In the genomic region with DNA sequence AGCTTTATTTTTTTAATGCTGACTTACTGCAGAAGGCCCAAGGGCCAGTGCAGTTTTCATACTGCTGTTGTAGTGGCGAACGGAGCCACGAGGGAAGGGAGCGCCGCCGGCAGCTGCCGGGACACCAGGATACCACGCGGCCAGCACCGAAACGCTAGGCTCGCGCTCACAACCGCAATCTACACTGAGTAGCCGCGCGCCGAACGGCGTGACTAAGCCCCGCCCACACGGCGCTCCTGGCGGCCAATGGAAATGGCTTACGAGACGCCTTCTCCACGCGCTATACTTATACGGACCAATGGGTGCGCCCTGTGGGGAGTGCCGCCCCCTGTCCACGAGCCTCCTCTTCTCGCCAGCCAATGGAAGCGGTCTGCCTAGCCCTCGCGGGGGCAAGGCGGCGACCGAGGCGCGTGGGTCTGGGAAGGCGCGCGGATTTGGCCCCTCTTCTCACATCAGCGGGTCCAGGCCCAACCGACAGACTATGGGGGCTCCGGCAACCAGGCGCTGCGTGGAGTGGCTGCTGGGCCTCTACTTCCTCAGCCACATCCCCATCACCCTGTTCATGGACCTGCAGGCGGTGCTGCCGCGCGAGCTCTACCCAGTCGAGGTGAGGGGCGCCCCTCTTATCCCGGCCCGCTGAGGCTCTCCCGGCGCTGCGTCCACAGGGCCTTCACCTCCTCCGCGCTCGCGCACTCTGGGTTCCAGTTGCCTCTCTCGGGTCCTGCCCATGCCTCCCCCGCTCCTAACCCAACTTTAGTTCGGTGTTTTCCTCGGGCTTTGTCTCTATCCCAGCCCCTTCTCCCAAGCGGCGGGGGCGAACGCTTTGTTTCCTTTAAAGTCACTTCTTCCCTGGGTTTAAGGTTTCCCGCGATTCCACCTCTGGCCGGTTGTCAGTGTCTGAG, we compare ENCODE assay signal across 8 cellular contexts. TPM values are rescaled to one million over a fixed set of nuclear protein-coding genes. Genes with fewer than 3 reads are reported as not detected.
DNase-seq lines count a peak whose midpoint lies in the region; ATAC-seq and TF ChIP-seq lines count a peak whose summit lies in the region.

A gene (plus strand): TSS at position 442 of the 902 bp plus-strand sequence. CDS start 40 bp downstream, at position 482.

- peak; percentile 48 for TF ChIP-seq POLR2A in right lobe of liver (IDR thresholded peaks at IDR 0.05)

- no peaks in the 10 kb centered on the region for H3K9me3 Mint-ChIP-seq in CD8-positive, alpha-beta T cell

- peak within 1 kb of the TSS; percentile 82 for H3K4me3 ChIP-seq in CD8-positive, alpha-beta T cell (ENCODE audit: low read depth, low read length)
- H3K4me3 ChIP-seq in dorsolateral prefrontal cortex (peak within 1 kb of the TSS; percentile 51 to 95 (median 81)), right lobe of liver (peak within 1 kb of the TSS; percentile 67 to 77 (median 75))

- peak within 1 kb of the TSS; percentile 46 for H3K27ac ChIP-seq in CD8-positive, alpha-beta T cell (ENCODE audit: low read depth, low read length)
- peak within 1 kb of the TSS in 24 of 59 donors; percentile 3 to 82 (median 36) for H3K27ac ChIP-seq in dorsolateral prefrontal cortex
- H3K27ac ChIP-seq in right lobe of liver, result peak within 1 kb of the TSS; percentile 76 to 91 (median 89)

- no peaks in the 10 kb centered on the region for H3K9me3 ChIP-seq in CD8-positive, alpha-beta T cell (ENCODE audit: low read length)
- H3K9me3 ChIP-seq in right lobe of liver, result no peaks in the 10 kb centered on the region

- peaks cover 19% of the 10 kb centered on the region for H3K4me1 ChIP-seq in CD8-positive, alpha-beta T cell (ENCODE audit: insufficient read depth, low read length)
- H3K4me1 ChIP-seq in right lobe of liver, result peaks cover 0 to 43% (median 4%) of the 10 kb centered on the region in 4 donors

- intact Hi-C loops in CD8-positive, alpha-beta T cell (cut with DNase I, micrococcal nuclease), result loop anchor here (1.0 to 10.0 kb wide), 12 partner anchors 15 to 634 kb away; a partner anchor contains a TSS
- intact Hi-C loops in dorsolateral prefrontal cortex (cut with DNase I), result loop anchor here in 1 of 2 donors (2.0 kb wide), 1 partner anchor 16 kb away; a partner anchor contains a TSS
- intact Hi-C loops in right lobe of liver (cut with DNase I), result no loop called here

- H3K27ac Mint-ChIP-seq in CD8-positive, alpha-beta T cell, result peak within 1 kb of the TSS; percentile 49

- 0% methylated on average over 23 of the region's 75 CpGs for WGBS in right lobe of liver (ENCODE audit: insufficient coverage, low coverage, low lambda C conversion rate, missing lambda C conversion rate)

- CTCF ChIA-PET in CD8-positive, alpha-beta T cell (lab: Charles Lee), result interaction anchor here (0.6 to 1.0 kb wide), 4 partner anchors 17 to 119 kb away, joined by 3 to 4 read pairs (median 4); a partner anchor contains a TSS

- no peaks in the 10 kb centered on the region for H3K36me3 Mint-ChIP-seq in CD8-positive, alpha-beta T cell

- no peaks in the 10 kb centered on the region for H3K27me3 ChIP-seq in CD8-positive, alpha-beta T cell (ENCODE audit: insufficient read depth, low read length)
- H3K27me3 ChIP-seq in dorsolateral prefrontal cortex (no peaks in the 10 kb centered on the region), right lobe of liver (no peaks in the 10 kb centered on the region)

- peaks cover 19% of the 10 kb centered on the region for H3K4me1 Mint-ChIP-seq in CD8-positive, alpha-beta T cell (ENCODE audit: low read depth)

- H3K36me3 ChIP-seq in CD8-positive, alpha-beta T cell (ENCODE audit: insufficient read depth, low read length), result no peaks in the 10 kb centered on the region
- H3K36me3 ChIP-seq in right lobe of liver, result no peaks in the 10 kb centered on the region

- POLR2A ChIA-PET in CD8-positive, alpha-beta T cell (lab: Charles Lee), result interaction anchor here (0.7 to 2.5 kb wide), 7 partner anchors 8 to 87 kb away, joined by 3 to 10 read pairs (median 4); a partner anchor contains a TSS

- H3K4me3 Mint-ChIP-seq in CD8-positive, alpha-beta T cell, result peak within 1 kb of the TSS; percentile 84

- no peaks in the 10 kb centered on the region for H3K27me3 Mint-ChIP-seq in CD8-positive, alpha-beta T cell (ENCODE audit: low read depth)

- ATAC-seq in CD8-positive, alpha-beta T cell, result peak; percentile 98
- ATAC-seq in GM19452 (IDR thresholded peaks at IDR 0.05; ENCODE audit: unreplicated experiment) (peak; percentile 93), HG03575 (IDR thresholded peaks at IDR 0.05; ENCODE audit: extremely low read depth, insufficient number of reproducible peaks, low FRiP score, unreplicated experiment) (peak; percentile 57), right lobe of liver (peak; percentile 95 to 98 (median 96))

- DNase-seq in CD8-positive, alpha-beta T cell, result peak; percentile 86 to 96 (median 92)
- DNase-seq in NCI-H82 (lab: John Stamatoyannopoulos, UW) (peak; percentile 100), dorsolateral prefrontal cortex (peak; percentile 94 to 99 (median 98)), right lobe of liver (peak; percentile 95 to 98 (median 97))
- peak; percentile 95 to 96 for DNase-seq in activated CD4-positive, alpha-beta T cell treated with anti-CD3 and anti-CD28 coated beads, Interleukin-2, amount 50 U/mL, for 4 hours
- peak; percentile 97 for DNase-seq in stimulated activated CD4-positive, alpha-beta T cell treated with anti-CD3 and anti-CD28 coated beads, Interleukin-4, amount 100 ng/mL, for 24 hours

- no peak for TF ChIP-seq CTCF in CD8-positive, alpha-beta T cell (IDR thresholded peaks at IDR 0.05)
- TF ChIP-seq CTCF in dorsolateral prefrontal cortex (IDR thresholded peaks at IDR 0.05 in 54 of 56, conservative IDR thresholded peaks at IDR 0.05 in 2 of 56; ENCODE audit: low read depth in 1 of 56, partially characterized antibody in 56 of 56) (peak in 45 of 56 donors; percentile 4 to 71 (median 40)), right lobe of liver (IDR thresholded peaks at IDR 0.05) (peak in 2 of 4 donors; percentile 7 to 29)

RNA-seq across cellular contexts. Expression of the gene that starts here (rescaled TPM):
- 1 to 10 TPM; 3.7 to 4.6 TPM for total RNA-seq in CD8-positive, alpha-beta T cell
- 10 to 100 TPM in 116 of 120 experiments, 1 to 10 TPM in 4; 8.3 to 31.7 (median 16.3) TPM for total RNA-seq in dorsolateral prefrontal cortex
- total RNA-seq in right lobe of liver, result 10 to 100 TPM; 20.0 to 84.0 (median 44.2) TPM

Comparison
In these comparisons a context has a peak if more than half of its experiments do, and no peak if none do; other contexts are left out.
1. intact Hi-C loops: an anchor here in CD8-positive, alpha-beta T cell (1.0 to 10.0 kb wide); none called in right lobe of liver.